In the genomic region with DNA sequence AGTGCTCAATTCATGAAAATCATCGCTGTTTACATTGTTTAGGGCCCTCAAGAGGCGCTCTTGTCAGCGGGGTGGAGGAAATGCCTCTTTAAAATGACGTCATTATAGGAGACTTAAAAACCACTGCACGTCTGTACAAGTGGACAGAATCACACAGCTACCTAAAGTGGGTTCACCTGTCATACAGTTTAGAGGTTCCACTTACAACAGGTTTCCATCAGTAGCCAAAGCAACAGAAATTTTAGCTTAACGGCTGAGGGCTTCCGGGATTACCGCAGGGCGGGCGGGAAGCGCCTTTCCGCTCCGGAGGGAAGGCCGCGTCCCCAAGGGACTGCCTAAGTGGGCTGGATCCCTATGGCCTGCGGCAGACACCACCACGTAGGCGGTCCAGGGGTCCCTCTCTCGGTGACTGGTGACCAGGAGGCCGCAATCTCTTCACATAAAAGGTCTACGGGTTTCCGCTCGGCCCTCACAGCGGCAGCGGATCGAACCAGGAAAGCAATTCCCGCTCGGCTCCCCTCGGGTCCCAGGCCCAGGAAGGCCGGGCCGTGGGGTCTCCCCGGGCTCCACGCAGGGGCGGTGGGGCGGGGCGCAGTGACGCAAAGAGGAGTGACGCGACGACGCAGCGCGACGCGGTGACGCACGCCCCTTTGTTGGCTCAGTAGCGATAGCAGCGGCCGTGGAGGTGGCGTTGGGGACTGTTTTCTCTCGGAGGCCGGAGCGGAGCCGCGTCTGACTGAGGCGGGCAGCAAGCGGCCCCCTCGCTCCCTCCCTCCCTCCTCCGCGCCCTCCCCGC, we compare ENCODE assay signal across 1 cellular context.
TF ChIP-seq lines count a peak whose summit lies in the region.

A gene with protein sequence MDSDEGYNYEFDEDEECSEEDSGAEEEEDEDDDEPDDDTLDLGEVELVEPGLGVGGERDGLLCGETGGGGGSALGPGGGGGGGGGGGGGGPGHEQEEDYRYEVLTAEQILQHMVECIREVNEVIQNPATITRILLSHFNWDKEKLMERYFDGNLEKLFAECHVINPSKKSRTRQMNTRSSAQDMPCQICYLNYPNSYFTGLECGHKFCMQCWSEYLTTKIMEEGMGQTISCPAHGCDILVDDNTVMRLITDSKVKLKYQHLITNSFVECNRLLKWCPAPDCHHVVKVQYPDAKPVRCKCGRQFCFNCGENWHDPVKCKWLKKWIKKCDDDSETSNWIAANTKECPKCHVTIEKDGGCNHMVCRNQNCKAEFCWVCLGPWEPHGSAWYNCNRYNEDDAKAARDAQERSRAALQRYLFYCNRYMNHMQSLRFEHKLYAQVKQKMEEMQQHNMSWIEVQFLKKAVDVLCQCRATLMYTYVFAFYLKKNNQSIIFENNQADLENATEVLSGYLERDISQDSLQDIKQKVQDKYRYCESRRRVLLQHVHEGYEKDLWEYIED (plus strand): TSS at position 661 of the 796 bp plus-strand sequence. CDS start 310 bp downstream, outside the sequence.

TF ChIP-seq in K562, 482 proteins besides CTCF, POLR2A, EP300 and RAD21 (continued from another document):
- TF ChIP-seq, protein P1, sequence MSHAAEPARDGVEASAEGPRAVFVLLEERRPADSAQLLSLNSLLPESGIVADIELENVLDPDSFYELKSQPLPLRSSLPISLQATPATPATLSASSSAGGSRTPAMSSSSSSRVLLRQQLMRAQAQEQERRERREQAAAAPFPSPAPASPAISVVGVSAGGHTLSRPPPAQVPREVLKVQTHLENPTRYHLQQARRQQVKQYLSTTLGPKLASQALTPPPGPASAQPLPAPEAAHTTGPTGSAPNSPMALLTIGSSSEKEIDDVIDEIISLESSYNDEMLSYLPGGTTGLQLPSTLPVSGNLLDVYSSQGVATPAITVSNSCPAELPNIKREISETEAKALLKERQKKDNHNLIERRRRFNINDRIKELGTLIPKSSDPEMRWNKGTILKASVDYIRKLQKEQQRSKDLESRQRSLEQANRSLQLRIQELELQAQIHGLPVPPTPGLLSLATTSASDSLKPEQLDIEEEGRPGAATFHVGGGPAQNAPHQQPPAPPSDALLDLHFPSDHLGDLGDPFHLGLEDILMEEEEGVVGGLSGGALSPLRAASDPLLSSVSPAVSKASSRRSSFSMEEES (CRISPR knock-in tag; IDR thresholded peaks at IDR 0.05), result no peak
- TF ChIP-seq, protein P2, sequence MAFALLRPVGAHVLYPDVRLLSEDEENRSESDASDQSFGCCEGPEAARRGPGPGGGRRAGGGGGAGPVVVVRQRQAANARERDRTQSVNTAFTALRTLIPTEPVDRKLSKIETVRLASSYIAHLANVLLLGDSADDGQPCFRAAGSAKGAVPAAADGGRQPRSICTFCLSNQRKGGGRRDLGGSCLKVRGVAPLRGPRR (CRISPR knock-in tag; IDR thresholded peaks at IDR 0.05), result peak; percentile 55; the same call in 1 of the 2 replicates
- TF ChIP-seq ZNF41 (CRISPR knock-in tag; conservative IDR thresholded peaks at IDR 0.05) (no peak), ZNF282 (CRISPR knock-in tag; IDR thresholded peaks at IDR 0.05) (0 out of 2 replicates have a peak, but pooled peaks have one; percentile 44), MAFF (IDR thresholded peaks at IDR 0.05; ENCODE audit: low read length) (0 out of 2 replicates have a peak, but pooled peaks have one; percentile 1), EGR1 (conservative IDR thresholded peaks at IDR 0.05) (peak; percentile 88), CXXC5 (CRISPR knock-in tag; IDR thresholded peaks at IDR 0.05) (peak; percentile 91), CREBBP (IDR thresholded peaks at IDR 0.05; ENCODE audit: low read depth, low read length) (no peak), ZNF436 (CRISPR knock-in tag; IDR thresholded peaks at IDR 0.05) (no peak), SAFB2 (IDR thresholded peaks at IDR 0.05; ENCODE audit: borderline replicate concordance, low read depth, low read length, severe bottlenecking) (no peak), SNRNP70 (optimal IDR thresholded peaks at IDR 0.05; ENCODE audit: low read depth, low read length) (no peak), MAZ (CRISPR knock-in tag; conservative IDR thresholded peaks at IDR 0.05 in 1 of 2, IDR thresholded peaks at IDR 0.05 in 1 of 2) (peak; percentile 76 to 87), PTTG1 (tag; IDR thresholded peaks at IDR 0.05; ENCODE audit: low read depth) (no peak), POU5F1 (IDR thresholded peaks at IDR 0.05; ENCODE audit: borderline replicate concordance, low read depth, low read length, partially characterized antibody) (no peak), HDAC1 (IDR thresholded peaks at IDR 0.05) (peak in 1 of 2 experiments; percentile 0; a peak in 1 of 4 replicates), NBN (IDR thresholded peaks at IDR 0.05; ENCODE audit: low read depth) (peak; percentile 63; the same call in 1 of the 2 replicates), BCL6 (CRISPR knock-in tag; IDR thresholded peaks at IDR 0.05) (peak; percentile 68; the same call in 1 of the 2 replicates), RFX1 (IDR thresholded peaks at IDR 0.05) (peak; percentile 33; the same call in 1 of the 2 replicates), SMARCE1 (IDR thresholded peaks at IDR 0.05) (peak; percentile 43; the same call in 1 of the 2 replicates)
- TF ChIP-seq, protein P3, sequence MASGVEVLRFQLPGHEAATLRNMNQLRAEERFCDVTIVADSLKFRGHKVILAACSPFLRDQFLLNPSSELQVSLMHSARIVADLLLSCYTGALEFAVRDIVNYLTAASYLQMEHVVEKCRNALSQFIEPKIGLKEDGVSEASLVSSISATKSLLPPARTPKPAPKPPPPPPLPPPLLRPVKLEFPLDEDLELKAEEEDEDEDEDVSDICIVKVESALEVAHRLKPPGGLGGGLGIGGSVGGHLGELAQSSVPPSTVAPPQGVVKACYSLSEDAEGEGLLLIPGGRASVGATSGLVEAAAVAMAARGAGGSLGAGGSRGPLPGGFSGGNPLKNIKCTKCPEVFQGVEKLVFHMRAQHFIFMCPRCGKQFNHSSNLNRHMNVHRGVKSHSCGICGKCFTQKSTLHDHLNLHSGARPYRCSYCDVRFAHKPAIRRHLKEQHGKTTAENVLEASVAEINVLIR (CRISPR knock-in tag; IDR thresholded peaks at IDR 0.05), result peak; percentile 92
- TF ChIP-seq, protein P4, sequence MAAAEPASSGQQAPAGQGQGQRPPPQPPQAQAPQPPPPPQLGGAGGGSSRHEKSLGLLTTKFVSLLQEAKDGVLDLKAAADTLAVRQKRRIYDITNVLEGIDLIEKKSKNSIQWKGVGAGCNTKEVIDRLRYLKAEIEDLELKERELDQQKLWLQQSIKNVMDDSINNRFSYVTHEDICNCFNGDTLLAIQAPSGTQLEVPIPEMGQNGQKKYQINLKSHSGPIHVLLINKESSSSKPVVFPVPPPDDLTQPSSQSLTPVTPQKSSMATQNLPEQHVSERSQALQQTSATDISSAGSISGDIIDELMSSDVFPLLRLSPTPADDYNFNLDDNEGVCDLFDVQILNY (CRISPR knock-in tag; IDR thresholded peaks at IDR 0.05), result peak; percentile 9; the same call in 1 of the 2 replicates
- TF ChIP-seq, protein P5, sequence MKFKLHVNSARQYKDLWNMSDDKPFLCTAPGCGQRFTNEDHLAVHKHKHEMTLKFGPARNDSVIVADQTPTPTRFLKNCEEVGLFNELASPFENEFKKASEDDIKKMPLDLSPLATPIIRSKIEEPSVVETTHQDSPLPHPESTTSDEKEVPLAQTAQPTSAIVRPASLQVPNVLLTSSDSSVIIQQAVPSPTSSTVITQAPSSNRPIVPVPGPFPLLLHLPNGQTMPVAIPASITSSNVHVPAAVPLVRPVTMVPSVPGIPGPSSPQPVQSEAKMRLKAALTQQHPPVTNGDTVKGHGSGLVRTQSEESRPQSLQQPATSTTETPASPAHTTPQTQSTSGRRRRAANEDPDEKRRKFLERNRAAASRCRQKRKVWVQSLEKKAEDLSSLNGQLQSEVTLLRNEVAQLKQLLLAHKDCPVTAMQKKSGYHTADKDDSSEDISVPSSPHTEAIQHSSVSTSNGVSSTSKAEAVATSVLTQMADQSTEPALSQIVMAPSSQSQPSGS (CRISPR knock-in tag; IDR thresholded peaks at IDR 0.05), result peak; percentile 95
- TF ChIP-seq, protein P6, sequence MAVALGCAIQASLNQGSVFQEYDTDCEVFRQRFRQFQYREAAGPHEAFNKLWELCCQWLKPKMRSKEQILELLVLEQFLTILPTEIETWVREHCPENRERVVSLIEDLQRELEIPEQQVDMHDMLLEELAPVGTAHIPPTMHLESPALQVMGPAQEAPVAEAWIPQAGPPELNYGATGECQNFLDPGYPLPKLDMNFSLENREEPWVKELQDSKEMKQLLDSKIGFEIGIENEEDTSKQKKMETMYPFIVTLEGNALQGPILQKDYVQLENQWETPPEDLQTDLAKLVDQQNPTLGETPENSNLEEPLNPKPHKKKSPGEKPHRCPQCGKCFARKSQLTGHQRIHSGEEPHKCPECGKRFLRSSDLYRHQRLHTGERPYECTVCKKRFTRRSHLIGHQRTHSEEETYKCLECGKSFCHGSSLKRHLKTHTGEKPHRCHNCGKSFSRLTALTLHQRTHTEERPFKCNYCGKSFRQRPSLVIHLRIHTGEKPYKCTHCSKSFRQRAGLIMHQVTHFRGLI (CRISPR knock-in tag; IDR thresholded peaks at IDR 0.05), result peak; percentile 89
- TF ChIP-seq, protein P7, sequence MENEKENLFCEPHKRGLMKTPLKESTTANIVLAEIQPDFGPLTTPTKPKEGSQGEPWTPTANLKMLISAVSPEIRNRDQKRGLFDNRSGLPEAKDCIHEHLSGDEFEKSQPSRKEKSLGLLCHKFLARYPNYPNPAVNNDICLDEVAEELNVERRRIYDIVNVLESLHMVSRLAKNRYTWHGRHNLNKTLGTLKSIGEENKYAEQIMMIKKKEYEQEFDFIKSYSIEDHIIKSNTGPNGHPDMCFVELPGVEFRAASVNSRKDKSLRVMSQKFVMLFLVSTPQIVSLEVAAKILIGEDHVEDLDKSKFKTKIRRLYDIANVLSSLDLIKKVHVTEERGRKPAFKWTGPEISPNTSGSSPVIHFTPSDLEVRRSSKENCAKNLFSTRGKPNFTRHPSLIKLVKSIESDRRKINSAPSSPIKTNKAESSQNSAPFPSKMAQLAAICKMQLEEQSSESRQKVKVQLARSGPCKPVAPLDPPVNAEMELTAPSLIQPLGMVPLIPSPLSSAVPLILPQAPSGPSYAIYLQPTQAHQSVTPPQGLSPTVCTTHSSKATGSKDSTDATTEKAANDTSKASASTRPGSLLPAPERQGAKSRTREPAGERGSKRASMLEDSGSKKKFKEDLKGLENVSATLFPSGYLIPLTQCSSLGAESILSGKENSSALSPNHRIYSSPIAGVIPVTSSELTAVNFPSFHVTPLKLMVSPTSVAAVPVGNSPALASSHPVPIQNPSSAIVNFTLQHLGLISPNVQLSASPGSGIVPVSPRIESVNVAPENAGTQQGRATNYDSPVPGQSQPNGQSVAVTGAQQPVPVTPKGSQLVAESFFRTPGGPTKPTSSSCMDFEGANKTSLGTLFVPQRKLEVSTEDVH (IDR thresholded peaks at IDR 0.05; ENCODE audit: low read depth, partially characterized antibody), result no peak
- TF ChIP-seq, protein P8, sequence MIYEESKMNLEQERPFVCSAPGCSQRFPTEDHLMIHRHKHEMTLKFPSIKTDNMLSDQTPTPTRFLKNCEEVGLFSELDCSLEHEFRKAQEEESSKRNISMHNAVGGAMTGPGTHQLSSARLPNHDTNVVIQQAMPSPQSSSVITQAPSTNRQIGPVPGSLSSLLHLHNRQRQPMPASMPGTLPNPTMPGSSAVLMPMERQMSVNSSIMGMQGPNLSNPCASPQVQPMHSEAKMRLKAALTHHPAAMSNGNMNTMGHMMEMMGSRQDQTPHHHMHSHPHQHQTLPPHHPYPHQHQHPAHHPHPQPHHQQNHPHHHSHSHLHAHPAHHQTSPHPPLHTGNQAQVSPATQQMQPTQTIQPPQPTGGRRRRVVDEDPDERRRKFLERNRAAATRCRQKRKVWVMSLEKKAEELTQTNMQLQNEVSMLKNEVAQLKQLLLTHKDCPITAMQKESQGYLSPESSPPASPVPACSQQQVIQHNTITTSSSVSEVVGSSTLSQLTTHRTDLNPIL (CRISPR knock-in tag; IDR thresholded peaks at IDR 0.05), result peak; percentile 87; the same call in 1 of the 2 replicates
- TF ChIP-seq, protein P9, sequence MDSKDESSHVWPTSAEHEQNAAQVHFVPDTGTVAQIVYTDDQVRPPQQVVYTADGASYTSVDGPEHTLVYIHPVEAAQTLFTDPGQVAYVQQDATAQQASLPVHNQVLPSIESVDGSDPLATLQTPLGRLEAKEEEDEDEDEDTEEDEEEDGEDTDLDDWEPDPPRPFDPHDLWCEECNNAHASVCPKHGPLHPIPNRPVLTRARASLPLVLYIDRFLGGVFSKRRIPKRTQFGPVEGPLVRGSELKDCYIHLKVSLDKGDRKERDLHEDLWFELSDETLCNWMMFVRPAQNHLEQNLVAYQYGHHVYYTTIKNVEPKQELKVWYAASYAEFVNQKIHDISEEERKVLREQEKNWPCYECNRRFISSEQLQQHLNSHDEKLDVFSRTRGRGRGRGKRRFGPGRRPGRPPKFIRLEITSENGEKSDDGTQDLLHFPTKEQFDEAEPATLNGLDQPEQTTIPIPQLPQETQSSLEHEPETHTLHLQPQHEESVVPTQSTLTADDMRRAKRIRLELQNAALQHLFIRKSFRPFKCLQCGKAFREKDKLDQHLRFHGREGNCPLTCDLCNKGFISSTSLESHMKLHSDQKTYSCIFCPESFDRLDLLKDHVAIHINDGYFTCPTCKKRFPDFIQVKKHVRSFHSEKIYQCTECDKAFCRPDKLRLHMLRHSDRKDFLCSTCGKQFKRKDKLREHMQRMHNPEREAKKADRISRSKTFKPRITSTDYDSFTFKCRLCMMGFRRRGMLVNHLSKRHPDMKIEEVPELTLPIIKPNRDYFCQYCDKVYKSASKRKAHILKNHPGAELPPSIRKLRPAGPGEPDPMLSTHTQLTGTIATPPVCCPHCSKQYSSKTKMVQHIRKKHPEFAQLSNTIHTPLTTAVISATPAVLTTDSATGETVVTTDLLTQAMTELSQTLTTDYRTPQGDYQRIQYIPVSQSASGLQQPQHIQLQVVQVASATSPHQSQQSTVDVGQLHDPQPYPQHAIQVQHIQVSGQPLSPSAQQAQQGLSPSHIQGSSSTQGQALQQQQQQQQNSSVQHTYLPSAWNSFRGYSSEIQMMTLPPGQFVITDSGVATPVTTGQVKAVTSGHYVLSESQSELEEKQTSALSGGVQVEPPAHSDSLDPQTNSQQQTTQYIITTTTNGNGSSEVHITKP (IDR thresholded peaks at IDR 0.05; ENCODE audit: partially characterized antibody), result peak; percentile 99
- TF ChIP-seq, protein P10, sequence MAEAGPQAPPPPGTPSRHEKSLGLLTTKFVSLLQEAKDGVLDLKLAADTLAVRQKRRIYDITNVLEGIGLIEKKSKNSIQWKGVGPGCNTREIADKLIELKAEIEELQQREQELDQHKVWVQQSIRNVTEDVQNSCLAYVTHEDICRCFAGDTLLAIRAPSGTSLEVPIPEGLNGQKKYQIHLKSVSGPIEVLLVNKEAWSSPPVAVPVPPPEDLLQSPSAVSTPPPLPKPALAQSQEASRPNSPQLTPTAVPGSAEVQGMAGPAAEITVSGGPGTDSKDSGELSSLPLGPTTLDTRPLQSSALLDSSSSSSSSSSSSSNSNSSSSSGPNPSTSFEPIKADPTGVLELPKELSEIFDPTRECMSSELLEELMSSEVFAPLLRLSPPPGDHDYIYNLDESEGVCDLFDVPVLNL (CRISPR knock-in tag; IDR thresholded peaks at IDR 0.05; ENCODE audit: low read depth), result peak; percentile 62; the same call in 1 of the 2 replicates
TF ChIP-seq in K562: peak in this region for 201.
